Comparison of ENCODE assay signal across 31 cellular contexts in genomic region chr10:22444219-22444788, GRCh38.
"Had no signal": no experiment of that assay in that cellular context is flagged by ENCODE, and none has a peak within 500 bp of the region (broad histone marks: within the 10 kb centered on the region; RNA-seq: fewer than 3 reads in every experiment).

No MANE protein-coding gene starts in this region.

- FAIRE-seq: pancreas, small intestine, TTC549 had no signal

- H3K27me3 Mint-ChIP-seq: stimulated activated memory B cell treated with anti-CD40 and anti-IgM and Interleukin-4, amounts not matched to agents 10 μg/mL and 1 μg/mL and 100 μg/mL, for 72 hours had no signal

- H3K4me3 ChIP-seq: breast epithelium, heart left ventricle, pancreas, prostate gland, sigmoid colon, uterus had no signal

- ATAC-seq: activated CD8-positive, alpha-beta T cell treated with anti-CD3 and anti-CD28 coated beads for 36 hours; activated naive CD8-positive, alpha-beta T cell treated with anti-CD3 and anti-CD28 coated beads, Interleukin-2, amount 50 U/mL, for 24 hours; activated T-cell treated with anti-CD3 and anti-CD28 coated beads, Interleukin-2, amount 50 U/mL, for 4 hours; activated T-helper 17 cell treated with anti-CD3 and anti-CD28 coated beads, Interleukin-2, amount 50 U/mL, for 72 hours; heart left ventricle; naive thymus-derived CD8-positive, alpha-beta T cell; pancreas; stimulated activated naive CD8-positive, alpha-beta T cell treated with anti-CD3 and anti-CD28 coated beads, Interleukin-15, amount 100 ng/mL, for 72 hours had no signal

- H3K9me3 Mint-ChIP-seq: activated CD8-positive, alpha-beta T cell treated with anti-CD3 and anti-CD28 coated beads for 36 hours; activated naive CD4-positive, alpha-beta T cell treated with anti-CD3 and anti-CD28 coated beads, Interleukin-2, amount 50 U/mL, for 24 hours; activated naive CD8-positive, alpha-beta T cell treated with anti-CD3 and anti-CD28 coated beads, Interleukin-2, amount 50 U/mL, for 24 hours; activated T-cell treated with anti-CD3 and anti-CD28 coated beads, Interleukin-2, amount 50 U/mL, for 4 hours; activated T-helper 17 cell treated with anti-CD3 and anti-CD28 coated beads, Interleukin-2, amount 50 U/mL, for 72 hours; central memory CD8-positive, alpha-beta T cell; naive thymus-derived CD8-positive, alpha-beta T cell; neural crest cell; stimulated activated memory B cell treated with anti-CD40 and anti-IgM and Interleukin-4, amounts not matched to agents 10 μg/mL and 1 μg/mL and 100 μg/mL, for 72 hours; stimulated activated naive CD8-positive, alpha-beta T cell treated with anti-CD3 and anti-CD28 coated beads, Interleukin-15, amount 100 ng/mL, for 72 hours; T-helper 1 cell treated with Interleukin-12 subunit alpha and Interleukin-12 subunit beta and Interleukin-4 antibody, amounts not matched to agents 30 μg/mL and 1 μg/mL, for 36 hours; type B pancreatic cell had no signal

- H3K4me3 Mint-ChIP-seq: activated CD8-positive, alpha-beta T cell treated with anti-CD3 and anti-CD28 coated beads for 36 hours; activated naive CD4-positive, alpha-beta T cell treated with anti-CD3 and anti-CD28 coated beads, Interleukin-2, amount 50 U/mL, for 24 hours; activated naive CD8-positive, alpha-beta T cell treated with anti-CD3 and anti-CD28 coated beads, Interleukin-2, amount 50 U/mL, for 24 hours; activated T-cell treated with anti-CD3 and anti-CD28 coated beads, Interleukin-2, amount 50 U/mL, for 4 hours; activated T-helper 17 cell treated with anti-CD3 and anti-CD28 coated beads, Interleukin-2, amount 50 U/mL, for 72 hours; central memory CD8-positive, alpha-beta T cell; naive thymus-derived CD8-positive, alpha-beta T cell; neural crest cell; stimulated activated memory B cell treated with anti-CD40 and anti-IgM and Interleukin-4, amounts not matched to agents 10 μg/mL and 1 μg/mL and 100 μg/mL, for 72 hours; stimulated activated naive CD8-positive, alpha-beta T cell treated with anti-CD3 and anti-CD28 coated beads, Interleukin-15, amount 100 ng/mL, for 72 hours; T-helper 1 cell treated with Interleukin-12 subunit alpha and Interleukin-12 subunit beta and Interleukin-4 antibody, amounts not matched to agents 30 μg/mL and 1 μg/mL, for 36 hours; type B pancreatic cell had no signal

- H3K4me1 ChIP-seq: breast epithelium, prostate gland, sigmoid colon, uterus had no signal

- H3K27me3 ChIP-seq: breast epithelium, pancreas, uterus had no signal

- H3K27ac ChIP-seq: breast epithelium, heart left ventricle, pancreas, prostate gland, sigmoid colon, uterus, VCaP had no signal

- H3K36me3 ChIP-seq: breast epithelium, heart left ventricle, pancreas, prostate gland, sigmoid colon, uterus had no signal

- H3K36me3 Mint-ChIP-seq: activated naive CD4-positive, alpha-beta T cell treated with anti-CD3 and anti-CD28 coated beads, Interleukin-2, amount 50 U/mL, for 24 hours; stimulated activated memory B cell treated with anti-CD40 and anti-IgM and Interleukin-4, amounts not matched to agents 10 μg/mL and 1 μg/mL and 100 μg/mL, for 72 hours; type B pancreatic cell had no signal

- H3K9me3 ChIP-seq: breast epithelium, heart left ventricle, pancreas, prostate gland, sigmoid colon, uterus had no signal

- H3K27ac Mint-ChIP-seq: activated CD8-positive, alpha-beta T cell treated with anti-CD3 and anti-CD28 coated beads for 36 hours; activated naive CD4-positive, alpha-beta T cell treated with anti-CD3 and anti-CD28 coated beads, Interleukin-2, amount 50 U/mL, for 24 hours; activated naive CD8-positive, alpha-beta T cell treated with anti-CD3 and anti-CD28 coated beads, Interleukin-2, amount 50 U/mL, for 24 hours; activated T-helper 17 cell treated with anti-CD3 and anti-CD28 coated beads, Interleukin-2, amount 50 U/mL, for 72 hours; stimulated activated memory B cell treated with anti-CD40 and anti-IgM and Interleukin-4, amounts not matched to agents 10 μg/mL and 1 μg/mL and 100 μg/mL, for 72 hours; stimulated activated naive CD8-positive, alpha-beta T cell treated with anti-CD3 and anti-CD28 coated beads, Interleukin-15, amount 100 ng/mL, for 72 hours; T-helper 1 cell treated with Interleukin-12 subunit alpha and Interleukin-12 subunit beta and Interleukin-4 antibody, amounts not matched to agents 30 μg/mL and 1 μg/mL, for 36 hours; type B pancreatic cell had no signal

- DNase-seq: activated CD4-positive, alpha-beta T cell treated with anti-CD3 and anti-CD28 coated beads for 1 hour; activated CD4-positive, alpha-beta T cell treated with anti-CD3 and anti-CD28 coated beads, Interleukin-2, amount 50 U/mL, for 1 hour; activated CD8-positive, alpha-beta T cell treated with anti-CD3 and anti-CD28 coated beads for 36 hours; activated naive CD8-positive, alpha-beta T cell treated with anti-CD3 and anti-CD28 coated beads, Interleukin-2, amount 50 U/mL, for 24 hours; activated T-cell treated with anti-CD3 and anti-CD28 coated beads, Interleukin-2, amount 50 U/mL, for 4 hours; dermis blood vessel endothelial cell; effector CD4-positive, alpha-beta T cell; heart left ventricle; hypothalamus; naive thymus-derived CD8-positive, alpha-beta T cell; nucleus accumbens; pancreas; retina; sigmoid colon; small intestine; stimulated activated CD4-positive, alpha-beta T cell treated with anti-CD3 and anti-CD28 coated beads, Interleukin-4, amount 100 ng/mL, for 24 hours; stimulated activated naive CD8-positive, alpha-beta T cell treated with anti-CD3 and anti-CD28 coated beads, Interleukin-15, amount 100 ng/mL, for 72 hours; substantia nigra; T-helper 9 cell; uterus had no signal
